8 cellular contexts compared by ENCODE assay signal in the genomic region with DNA sequence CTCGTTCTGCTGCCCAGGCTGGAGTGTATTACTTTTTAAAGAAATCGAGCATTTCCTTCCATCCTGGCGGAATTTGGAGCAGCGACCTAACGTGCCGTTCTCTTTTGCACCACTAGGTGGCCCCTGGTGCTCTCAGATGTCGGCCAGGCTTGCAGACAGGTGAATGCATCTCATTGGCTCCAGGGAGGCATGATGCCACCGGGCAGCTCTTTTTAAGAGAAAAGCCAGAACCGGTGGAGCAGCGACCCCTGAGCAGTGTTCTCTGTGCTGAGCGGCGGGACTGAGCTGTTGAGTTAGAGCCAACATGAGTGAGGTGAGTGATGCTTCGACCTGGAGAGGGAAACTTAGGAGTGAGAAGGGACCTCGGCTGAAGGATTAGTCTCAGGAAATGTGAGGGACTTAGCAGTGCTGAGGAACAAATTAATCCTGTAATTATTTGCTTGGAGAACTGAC. TPM values are rescaled to one million over a fixed set of nuclear protein-coding genes. Genes with fewer than 3 reads are reported as not detected.
DNase-seq lines count a peak whose midpoint lies in the region; ATAC-seq and TF ChIP-seq lines count a peak whose summit lies in the region.

PCP4 (plus strand) TSS at position 241 of the 453 bp plus-strand sequence; CDS start at position 305, 64 bp downstream.

- intact Hi-C loops in thyroid gland (cut with DNase I) = loop anchor here (5.0 kb wide), 1 partner anchor 45 kb away; no protein-coding TSS in a partner anchor

- H3K9me3 ChIP-seq in thyroid gland = no peaks in the 10 kb centered on the region

- TF ChIP-seq POLR2A in thyroid gland (IDR thresholded peaks at IDR 0.05) = peak; percentile 16 to 97

- no peaks in the 10 kb centered on the region for H3K27me3 ChIP-seq in thyroid gland

- H3K4me3 ChIP-seq in epithelial cell of esophagus (ENCODE audit: low read length) = no peak within 1 kb of the TSS
- H3K4me3 ChIP-seq in thyroid gland (replicated peaks in 1 of 3) = peak within 1 kb of the TSS in 2 of 3 donors; percentile 16 to 20

- TF ChIP-seq CTCF in epithelial cell of esophagus (IDR thresholded peaks at IDR 0.05; ENCODE audit: insufficient read depth, low read depth, low read length, missing control alignments) (peak; percentile 75), thyroid gland (IDR thresholded peaks at IDR 0.05) (peak; percentile 69 to 99 (median 88))

- WGBS in thyroid gland, 2 donors = 2 to 4% methylated on average over 14 of the region's 14 CpGs

- no peak for ATAC-seq in GM19395 (IDR thresholded peaks at IDR 0.05; ENCODE audit: unreplicated experiment)

- no peaks in the 10 kb centered on the region for H3K36me3 ChIP-seq in thyroid gland

- H3K4me1 ChIP-seq in thyroid gland = peaks cover 43 to 44% of the 10 kb centered on the region in 2 donors

- DNase-seq in SKM-1 treated with dmso at 0.1 percent for 144 hours (lab: John Stamatoyannopoulos, UW; ENCODE audit: unreplicated experiment) = peak; percentile 12
- DNase-seq in SKM-1 (lab: John Stamatoyannopoulos, UW; ENCODE audit: unreplicated experiment) = no peak
- peak; percentile 66 for DNase-seq in NAMALWA (ENCODE audit: low spot score)
- DNase-seq in SW480 (ENCODE audit: low spot score) = peak; percentile 60
- DNase-seq in epithelial cell of esophagus (ENCODE audit: low read depth) = peak; percentile 60
- DNase-seq in mucosa of gallbladder (ENCODE audit: low spot score) = peak; percentile 59
- peak; percentile 93 to 95 for DNase-seq in thyroid gland

- peak within 1 kb of the TSS; percentile 96 to 99 (median 99) for H3K27ac ChIP-seq in thyroid gland

RNA-seq across cellular contexts. Expression of gene PCP4, which starts in this region (rescaled TPM):
- total RNA-seq in mucosa of gallbladder (3.7 TPM), thyroid gland (100 to 1,000 TPM in 3 of 4 donors, 10 to 100 TPM in 1; 67.9 to 318 (median 238) TPM)

Comparison
In these comparisons a context has a peak if more than half of its experiments do, and no peak if none do; other contexts are left out.
1. RNA of gene PCP4 (total RNA-seq): 67.9 to 318 TPM in thyroid gland; 3.7 TPM in mucosa of gallbladder (single experiment); every median in the first group is over 10 times any median in the second.